Comparison of ENCODE assay signal across 19 cellular contexts in the genomic region with DNA sequence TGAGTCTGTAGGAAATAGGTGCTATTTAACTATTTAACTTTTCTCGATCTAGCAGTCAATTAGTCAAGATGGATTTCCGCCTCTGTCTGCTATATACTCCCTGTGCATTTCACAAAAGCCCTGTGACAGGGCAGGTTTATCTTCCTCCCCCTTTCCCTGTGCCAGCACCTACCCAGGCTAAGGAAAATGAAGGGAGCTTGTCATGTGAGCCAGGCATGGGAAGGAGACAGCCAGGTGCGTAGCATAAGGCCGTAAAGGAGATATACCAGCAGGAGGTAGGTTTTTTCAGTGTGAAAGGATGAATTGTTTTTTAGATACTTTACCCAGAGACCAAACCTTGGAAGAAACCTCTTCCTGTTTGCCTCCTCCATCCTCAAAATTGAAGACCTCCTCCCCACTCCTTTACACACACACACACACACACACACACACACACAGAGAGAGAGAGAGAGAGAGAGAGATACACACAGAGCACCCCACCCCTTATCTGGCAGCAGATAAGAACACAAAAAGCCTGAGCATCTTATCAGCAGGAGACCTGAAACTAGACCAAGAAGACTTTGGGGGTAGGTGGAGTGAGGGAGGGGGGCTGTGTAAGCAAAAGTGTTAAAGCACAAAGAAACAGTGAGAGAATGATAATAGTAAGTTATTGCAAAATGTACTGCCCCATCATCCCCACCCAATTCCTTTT. TPM values are rescaled to one million over a fixed set of nuclear protein-coding genes. Genes with fewer than 3 reads are reported as not detected.
DNase-seq lines count a peak whose midpoint lies in the region; ATAC-seq and TF ChIP-seq lines count a peak whose summit lies in the region.
"Had no signal": no experiment of that assay in that cellular context is flagged by ENCODE, and none has a peak within 500 bp of the region (broad histone marks: within the 10 kb centered on the region; RNA-seq: fewer than 3 reads in every experiment).

No MANE protein-coding gene starts in this region.

- H3K4me3 ChIP-seq in SJCRH30 = no peak overlapping the region
- H3K4me3 ChIP-seq in right cardiac atrium (ENCODE audit: low read length) = no peak overlapping the region
- H3K4me3 ChIP-seq: ovary, right lobe of liver, SK-N-MC, tibial artery had no signal

- DNase-seq in CD4-positive, alpha-beta T cell = no peak
- peak in 72 of 76 experiments; percentile 22 to 91 (median 66) for DNase-seq in HUDEP-2 (lab: John Stamatoyannopoulos, UW; ENCODE audit: unreplicated experiment in 76 of 76)
- no peak for DNase-seq in T-helper 2 cell treated with Interferon-gamma antibody and Interleukin-4, amounts not matched to agents 5 μg/mL and 100 μg/mL, for 36 hours (ENCODE audit: low spot score)
- peak; percentile 73 to 94 for DNase-seq in erythroblast (lab: John Stamatoyannopoulos, UW)
- no peak for DNase-seq in Kasumi-1 (lab: John Stamatoyannopoulos, UW)
- no peak for DNase-seq in SJCRH30
- DNase-seq in right cardiac atrium = no peak
- DNase-seq: activated CD4-positive, alpha-beta T cell treated with anti-CD3 and anti-CD28 coated beads, Interleukin-2, amount 50 U/mL, for 48 hours; activated naive CD4-positive, alpha-beta T cell treated with anti-CD3 and anti-CD28 coated beads, Interleukin-2, amount 50 U/mL, for 16 hours; activated T-cell treated with anti-CD3 and anti-CD28 coated beads, Interleukin-2, amount 50 U/mL, for 1 hour; NCI-H1105; NCI-H226; ovary; right lobe of liver; tibial artery had no signal

- peaks cover 41% of the 10 kb centered on the region for H3K4me1 Mint-ChIP-seq in CD4-positive, alpha-beta T cell (ENCODE audit: low read depth)
- H3K4me1 Mint-ChIP-seq in T-helper 2 cell treated with Interferon-gamma antibody and Interleukin-4, amounts not matched to agents 5 μg/mL and 100 μg/mL, for 36 hours (ENCODE audit: low read depth) = peaks cover 68% of the 10 kb centered on the region

- no peaks in the 10 kb centered on the region for H3K36me3 Mint-ChIP-seq in CD4-positive, alpha-beta T cell (ENCODE audit: low read depth)
- no peaks in the 10 kb centered on the region for H3K36me3 Mint-ChIP-seq in T-helper 2 cell treated with Interferon-gamma antibody and Interleukin-4, amounts not matched to agents 5 μg/mL and 100 μg/mL, for 36 hours (ENCODE audit: low read depth)
- H3K36me3 Mint-ChIP-seq: stimulated activated memory B cell treated with anti-CD40 and anti-IgM and Interleukin-4, amounts not matched to agents 10 μg/mL and 1 μg/mL and 100 μg/mL, for 72 hours had no signal

- H3K27me3 ChIP-seq in CD4-positive, alpha-beta T cell (ENCODE audit: control insufficient read depth, insufficient read depth, low read length) = no peaks in the 10 kb centered on the region
- H3K27me3 ChIP-seq in SJCRH30 (no peaks in the 10 kb centered on the region; the same call in 1 of the 2 replicates), right cardiac atrium (ENCODE audit: control insufficient read depth, insufficient read depth) (no peaks in the 10 kb centered on the region)
- H3K27me3 ChIP-seq: ovary, right lobe of liver, tibial artery had no signal

- intact Hi-C loops in CD4-positive, alpha-beta T cell (cut with DNase I, micrococcal nuclease) = loop anchor here in 1 of 2 experiments (10.0 kb wide), 1 partner anchor 384 kb away; no protein-coding TSS in a partner anchor
- intact Hi-C loops in right cardiac atrium (cut with DNase I) = loop anchor here in 2 of 4 donors (5.0 to 10.0 kb wide), 3 partner anchors 104 to 596 kb away; no protein-coding TSS in a partner anchor

- H3K4me3 Mint-ChIP-seq in CD4-positive, alpha-beta T cell = no peak overlapping the region
- H3K4me3 Mint-ChIP-seq in T-helper 2 cell treated with Interferon-gamma antibody and Interleukin-4, amounts not matched to agents 5 μg/mL and 100 μg/mL, for 36 hours = peak overlapping the region; percentile 66
- H3K4me3 Mint-ChIP-seq: stimulated activated memory B cell treated with anti-CD40 and anti-IgM and Interleukin-4, amounts not matched to agents 10 μg/mL and 1 μg/mL and 100 μg/mL, for 72 hours had no signal

- H3K4me1 ChIP-seq in SJCRH30 (no peaks in the 10 kb centered on the region), right cardiac atrium (ENCODE audit: control insufficient read depth, insufficient read depth, low read length) (no peaks in the 10 kb centered on the region)
- H3K4me1 ChIP-seq: right lobe of liver had no signal

- no peak overlapping the region for H3K27ac ChIP-seq in CD4-positive, alpha-beta T cell (ENCODE audit: low read depth, low read length)
- H3K27ac ChIP-seq in SJCRH30 (no peak overlapping the region), right cardiac atrium (ENCODE audit: low read length) (no peak overlapping the region)
- H3K27ac ChIP-seq: KMS-11, ovary, right lobe of liver, SK-N-MC, tibial artery had no signal

- H3K36me3 ChIP-seq in SJCRH30 = no peaks in the 10 kb centered on the region
- H3K36me3 ChIP-seq: ovary, right lobe of liver, tibial artery had no signal

- POLR2A ChIA-PET in CD4-positive, alpha-beta T cell (lab: Charles Lee) = interaction anchor here (1.0 to 1.2 kb wide), 2 partner anchors 12 to 13 kb away, joined by 3 to 4 read pairs; partner anchors contain the start of gene TARBP1

- no peaks in the 10 kb centered on the region for H3K27me3 Mint-ChIP-seq in CD4-positive, alpha-beta T cell
- no peaks in the 10 kb centered on the region for H3K27me3 Mint-ChIP-seq in T-helper 2 cell treated with Interferon-gamma antibody and Interleukin-4, amounts not matched to agents 5 μg/mL and 100 μg/mL, for 36 hours (ENCODE audit: low read depth)
- H3K27me3 Mint-ChIP-seq: stimulated activated memory B cell treated with anti-CD40 and anti-IgM and Interleukin-4, amounts not matched to agents 10 μg/mL and 1 μg/mL and 100 μg/mL, for 72 hours had no signal

- no peak for TF ChIP-seq POLR2A in erythroblast (IDR thresholded peaks at IDR 0.05; ENCODE audit: low read length)

- 79% methylated on average over 4 of the region's 4 CpGs for WGBS in right cardiac atrium

- H3K9me3 ChIP-seq in CD4-positive, alpha-beta T cell (ENCODE audit: control insufficient read depth, low read length) = no peaks in the 10 kb centered on the region
- no peaks in the 10 kb centered on the region for H3K9me3 ChIP-seq in SJCRH30 (replicated peaks)
- H3K9me3 ChIP-seq in right cardiac atrium (ENCODE audit: control insufficient read depth, low read length) = no peaks in the 10 kb centered on the region
- H3K9me3 ChIP-seq: ovary, right lobe of liver, tibial artery had no signal

- H3K9me3 Mint-ChIP-seq in CD4-positive, alpha-beta T cell = no peaks in the 10 kb centered on the region
- H3K9me3 Mint-ChIP-seq in T-helper 2 cell treated with Interferon-gamma antibody and Interleukin-4, amounts not matched to agents 5 μg/mL and 100 μg/mL, for 36 hours = no peaks in the 10 kb centered on the region
- H3K9me3 Mint-ChIP-seq: stimulated activated memory B cell treated with anti-CD40 and anti-IgM and Interleukin-4, amounts not matched to agents 10 μg/mL and 1 μg/mL and 100 μg/mL, for 72 hours had no signal

- CTCF ChIA-PET in CD4-positive, alpha-beta T cell (lab: Charles Lee) = no interaction called here

- no peak for ATAC-seq in CD4-positive, alpha-beta T cell (ENCODE audit: poor library complexity)
- no peak for ATAC-seq in HG02938 (IDR thresholded peaks at IDR 0.05; ENCODE audit: unreplicated experiment)
- no peak for ATAC-seq in right cardiac atrium
- ATAC-seq: right lobe of liver; stimulated activated memory B cell treated with anti-CD40 and anti-IgM and Interleukin-4, amounts not matched to agents 10 μg/mL and 1 μg/mL and 100 μg/mL, for 72 hours had no signal

- TF ChIP-seq CTCF in CD4-positive, alpha-beta T cell (IDR thresholded peaks at IDR 0.05) = no peak

- H3K27ac Mint-ChIP-seq in CD4-positive, alpha-beta T cell = peak overlapping the region; percentile 6
- peak overlapping the region; percentile 75 for H3K27ac Mint-ChIP-seq in T-helper 2 cell treated with Interferon-gamma antibody and Interleukin-4, amounts not matched to agents 5 μg/mL and 100 μg/mL, for 36 hours
- H3K27ac Mint-ChIP-seq: stimulated activated memory B cell treated with anti-CD40 and anti-IgM and Interleukin-4, amounts not matched to agents 10 μg/mL and 1 μg/mL and 100 μg/mL, for 72 hours had no signal

RNA-seq across cellular contexts. Expression of gene TARBP1, which starts 12.0 kb away (rescaled TPM):
- total RNA-seq in CD4-positive, alpha-beta T cell = 10 to 100 TPM; 38.4 to 40.9 TPM
- total RNA-seq in SJCRH30 (2014; rRNA removed; shearing (Covaris generic)) = 13.9 and 14.8 TPM in 2 replicates
- 10 to 100 TPM; 10.7 to 12.0 (median 11.4) TPM for total RNA-seq in right cardiac atrium
- 10.8 TPM for polyA plus RNA-seq in right cardiac atrium

Comparison
In these comparisons a context has a peak if more than half of its experiments do, and no peak if none do; other contexts are left out.
1. DNase-seq: peak in HUDEP-2 (72 of 76) and erythroblast (2 of 2); none in CD4-positive, alpha-beta T cell (0 of 10), T-helper 2 cell treated with Interferon-gamma antibody and Interleukin-4, amounts not matched to agents 5 μg/mL and 100 μg/mL, for 36 hours (single experiment), Kasumi-1 (0 of 2), SJCRH30 (0 of 2) and right cardiac atrium (0 of 3).